In the genomic region with DNA sequence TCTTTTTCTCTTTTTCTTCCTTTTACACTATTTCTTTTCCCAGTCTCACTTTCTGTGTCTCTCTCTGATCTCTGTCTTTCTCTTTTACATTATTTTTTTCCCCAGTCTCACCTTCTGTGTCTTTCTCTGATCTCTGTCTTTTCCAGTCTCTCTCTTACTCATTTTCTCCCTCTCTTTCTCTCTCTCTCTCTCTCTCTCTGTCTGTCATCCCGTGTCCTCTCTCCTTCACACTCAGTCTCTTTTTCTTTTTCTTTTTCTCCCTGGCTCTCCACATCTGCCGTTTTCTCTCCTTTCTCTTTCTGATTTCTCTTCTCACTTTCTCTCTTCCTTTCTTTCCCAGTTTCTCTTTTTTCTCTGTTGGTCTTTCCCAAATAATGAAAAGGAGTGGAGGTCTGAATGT, we compare ENCODE assay signal across 22 cellular contexts. TPM values are rescaled to one million over a fixed set of nuclear protein-coding genes. Genes with fewer than 3 reads are reported as not detected.
DNase-seq lines count a peak whose midpoint lies in the region; ATAC-seq and TF ChIP-seq lines count a peak whose summit lies in the region.
"Had no signal": no experiment of that assay in that cellular context is flagged by ENCODE, and none has a peak within 500 bp of the region (broad histone marks: within the 10 kb centered on the region; RNA-seq: fewer than 3 reads in every experiment).

No MANE protein-coding gene starts in this region.

- H3K4me1 Mint-ChIP-seq in activated T-cell treated with anti-CD3 and anti-CD28 coated beads, Interleukin-2, amount 50 U/mL, for 72 hours (ENCODE audit: low read depth), result peaks cover 36% of the 10 kb centered on the region
- peaks cover 35% of the 10 kb centered on the region for H3K4me1 Mint-ChIP-seq in activated naive CD8-positive, alpha-beta T cell (ENCODE audit: low read depth)
- H3K4me1 Mint-ChIP-seq in nephron, result no peaks in the 10 kb centered on the region

- H3K36me3 Mint-ChIP-seq in activated T-cell treated with anti-CD3 and anti-CD28 coated beads, Interleukin-2, amount 50 U/mL, for 72 hours (ENCODE audit: insufficient read depth in 2 of 2), result peaks cover 0 to 3% of the 10 kb centered on the region in 2 donors
- no peaks in the 10 kb centered on the region for H3K36me3 Mint-ChIP-seq in activated naive CD8-positive, alpha-beta T cell
- H3K36me3 Mint-ChIP-seq in nephron (ENCODE audit: low read depth), result no peaks in the 10 kb centered on the region

- 0 out of 2 replicates have a peak, but pooled peaks cover 4% of the 10 kb centered on the region for H3K4me1 ChIP-seq in HEK293 (ENCODE audit: control insufficient read depth, insufficient read depth, low read length)
- H3K4me1 ChIP-seq: adrenal gland, parathyroid adenoma had no signal

- no peaks in the 10 kb centered on the region for H3K36me3 ChIP-seq in HEK293 (ENCODE audit: control insufficient read depth in 2 of 2, insufficient read depth in 1 of 2, low read length in 2 of 2)
- H3K36me3 ChIP-seq: adrenal gland, cardiac muscle cell, left lung, sigmoid colon, suprapubic skin, WERI-Rb-1 had no signal

- H3K4me3 ChIP-seq in HEK293 (ENCODE audit: low read depth, low read length), result no peak overlapping the region
- H3K4me3 ChIP-seq: adrenal gland, cardiac muscle cell, left lung, sigmoid colon, suprapubic skin had no signal

- no peaks in the 10 kb centered on the region for H3K9me3 Mint-ChIP-seq in activated T-cell treated with anti-CD3 and anti-CD28 coated beads, Interleukin-2, amount 50 U/mL, for 72 hours
- no peaks in the 10 kb centered on the region for H3K9me3 Mint-ChIP-seq in activated naive CD8-positive, alpha-beta T cell (ENCODE audit: low read depth)
- H3K9me3 Mint-ChIP-seq in nephron, result peaks cover 7% of the 10 kb centered on the region

- H3K9me3 ChIP-seq in HEK293 (ENCODE audit: control insufficient read depth, insufficient read depth, low read depth, low read length), result no peaks in the 10 kb centered on the region
- H3K9me3 ChIP-seq: adrenal gland, left lung, sigmoid colon, suprapubic skin had no signal

- no peak for ATAC-seq in activated T-cell treated with anti-CD3 and anti-CD28 coated beads, Interleukin-2, amount 50 U/mL, for 72 hours (replicated peaks in 1 of 2)
- no peak for ATAC-seq in GM18909 (IDR thresholded peaks at IDR 0.05; ENCODE audit: poor library complexity, unreplicated experiment)
- ATAC-seq: esophagus mucosa, left lung had no signal

- CTCF ChIA-PET in HEK293 (lab: Yijun Ruan, JAX), result interaction anchor here (0.7 kb wide), 1 partner anchor 297 kb away, joined by 3 read pairs; a partner anchor contains a TSS

- H3K4me3 Mint-ChIP-seq in activated T-cell treated with anti-CD3 and anti-CD28 coated beads, Interleukin-2, amount 50 U/mL, for 72 hours, result peak overlapping the region; percentile 25 to 70
- H3K4me3 Mint-ChIP-seq in activated naive CD8-positive, alpha-beta T cell, result peak overlapping the region; percentile 1
- peak overlapping the region in 1 of 3 experiments; percentile 21 for H3K4me3 Mint-ChIP-seq in nephron

- no peak for TF ChIP-seq CTCF in HEK293 (tag by site-specific recombination; IDR thresholded peaks at IDR 0.05)
- no peak for TF ChIP-seq CTCF in nephron (IDR thresholded peaks at IDR 0.05; ENCODE audit: unreplicated experiment in 3 of 3)

- H3K27ac Mint-ChIP-seq in activated T-cell treated with anti-CD3 and anti-CD28 coated beads, Interleukin-2, amount 50 U/mL, for 72 hours, result peak overlapping the region; percentile 83
- peak overlapping the region; percentile 81 for H3K27ac Mint-ChIP-seq in activated naive CD8-positive, alpha-beta T cell
- H3K27ac Mint-ChIP-seq in nephron, result peak overlapping the region in 2 of 3 experiments; percentile 5 to 49

- POLR2A ChIA-PET in HEK293 (lab: Yijun Ruan, JAX), result no interaction called here

- no peaks in the 10 kb centered on the region for H3K27me3 Mint-ChIP-seq in activated T-cell treated with anti-CD3 and anti-CD28 coated beads, Interleukin-2, amount 50 U/mL, for 72 hours (ENCODE audit: low read depth)
- H3K27me3 Mint-ChIP-seq in activated naive CD8-positive, alpha-beta T cell, result no peaks in the 10 kb centered on the region
- H3K27me3 Mint-ChIP-seq in nephron (ENCODE audit: low read depth), result no peaks in the 10 kb centered on the region

- no peak for DNase-seq in activated T-cell treated with anti-CD3 and anti-CD28 coated beads, Interleukin-2, amount 50 U/mL, for 72 hours
- DNase-seq in activated T-cell treated with anti-CD3 and anti-CD28 coated beads for 4 hours, result no peak
- DNase-seq in hippocampal formation (lab: John Stamatoyannopoulos, UW), result no peak
- DNase-seq in DMS79 treated with DMSO at 0.1 percent for 48 hours (lab: John Stamatoyannopoulos, UW), result no peak
- DNase-seq: adrenal gland; HCEC 1CT; left lung; MV-4-11; NCI-H2029; Right ventricle myocardium superior; sigmoid colon; stimulated activated CD4-positive, alpha-beta T cell treated with anti-CD3 and anti-CD28 coated beads, Interleukin-1b, Interleukin-23, amount 100 ng/mL, for 48 hours; WERI-Rb-1 had no signal

- no peak overlapping the region for H3K27ac ChIP-seq in HEK293 (ENCODE audit: extremely low read depth, low read depth, low read length)
- H3K27ac ChIP-seq: adrenal gland, cardiac muscle cell, HL-60, left lung, parathyroid adenoma, sigmoid colon, suprapubic skin, WERI-Rb-1 had no signal

TF ChIP-seq in HEK293, 187 proteins besides CTCF, POLR2A, EP300 and RAD21:
- TF ChIP-seq ZNF155 (tag by site-specific recombination; IDR thresholded peaks at IDR 0.05) (no peak), ZNF596 (tag by site-specific recombination; IDR thresholded peaks at IDR 0.05) (peak; percentile 76; the same call in 1 of the 2 replicates), ZNF350 (tag by site-specific recombination; IDR thresholded peaks at IDR 0.05) (no peak), PRDM1 (tag by site-specific recombination; IDR thresholded peaks at IDR 0.05) (peak; percentile 100), ZNF777 (tag by site-specific recombination; IDR thresholded peaks at IDR 0.05; ENCODE audit: borderline replicate concordance) (no peak), BCL11A (tag by site-specific recombination; IDR thresholded peaks at IDR 0.05; ENCODE audit: low read depth) (no peak), ZNF366 (tag by site-specific recombination; conservative IDR thresholded peaks at IDR 0.05) (peak; percentile 84), ZNF830 (tag by site-specific recombination; IDR thresholded peaks at IDR 0.05; ENCODE audit: low read depth) (no peak), ZNF600 (tag by site-specific recombination; IDR thresholded peaks at IDR 0.05) (no peak)
- TF ChIP-seq, protein P1, sequence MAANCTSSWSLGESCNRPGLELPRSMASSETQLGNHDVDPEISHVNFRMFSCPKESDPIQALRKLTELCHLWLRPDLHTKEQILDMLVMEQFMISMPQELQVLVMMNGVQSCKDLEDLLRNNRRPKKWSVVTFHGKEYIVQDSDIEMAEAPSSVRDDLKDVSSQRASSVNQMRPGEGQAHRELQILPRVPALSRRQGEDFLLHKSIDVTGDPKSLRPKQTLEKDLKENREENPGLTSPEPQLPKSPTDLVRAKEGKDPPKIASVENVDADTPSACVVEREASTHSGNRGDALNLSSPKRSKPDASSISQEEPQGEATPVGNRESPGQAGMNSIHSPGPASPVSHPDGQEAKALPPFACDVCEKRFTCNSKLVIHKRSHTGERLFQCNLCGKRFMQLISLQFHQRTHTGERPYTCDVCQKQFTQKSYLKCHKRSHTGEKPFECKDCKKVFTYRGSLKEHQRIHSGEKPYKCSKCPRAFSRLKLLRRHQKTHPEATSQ (tag by site-specific recombination; IDR thresholded peaks at IDR 0.05), result no peak
- TF ChIP-seq, protein P2, sequence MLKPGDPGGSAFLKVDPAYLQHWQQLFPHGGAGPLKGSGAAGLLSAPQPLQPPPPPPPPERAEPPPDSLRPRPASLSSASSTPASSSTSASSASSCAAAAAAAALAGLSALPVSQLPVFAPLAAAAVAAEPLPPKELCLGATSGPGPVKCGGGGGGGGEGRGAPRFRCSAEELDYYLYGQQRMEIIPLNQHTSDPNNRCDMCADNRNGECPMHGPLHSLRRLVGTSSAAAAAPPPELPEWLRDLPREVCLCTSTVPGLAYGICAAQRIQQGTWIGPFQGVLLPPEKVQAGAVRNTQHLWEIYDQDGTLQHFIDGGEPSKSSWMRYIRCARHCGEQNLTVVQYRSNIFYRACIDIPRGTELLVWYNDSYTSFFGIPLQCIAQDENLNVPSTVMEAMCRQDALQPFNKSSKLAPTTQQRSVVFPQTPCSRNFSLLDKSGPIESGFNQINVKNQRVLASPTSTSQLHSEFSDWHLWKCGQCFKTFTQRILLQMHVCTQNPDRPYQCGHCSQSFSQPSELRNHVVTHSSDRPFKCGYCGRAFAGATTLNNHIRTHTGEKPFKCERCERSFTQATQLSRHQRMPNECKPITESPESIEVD (tag by site-specific recombination; IDR thresholded peaks at IDR 0.05), result no peak
- TF ChIP-seq, protein P3, sequence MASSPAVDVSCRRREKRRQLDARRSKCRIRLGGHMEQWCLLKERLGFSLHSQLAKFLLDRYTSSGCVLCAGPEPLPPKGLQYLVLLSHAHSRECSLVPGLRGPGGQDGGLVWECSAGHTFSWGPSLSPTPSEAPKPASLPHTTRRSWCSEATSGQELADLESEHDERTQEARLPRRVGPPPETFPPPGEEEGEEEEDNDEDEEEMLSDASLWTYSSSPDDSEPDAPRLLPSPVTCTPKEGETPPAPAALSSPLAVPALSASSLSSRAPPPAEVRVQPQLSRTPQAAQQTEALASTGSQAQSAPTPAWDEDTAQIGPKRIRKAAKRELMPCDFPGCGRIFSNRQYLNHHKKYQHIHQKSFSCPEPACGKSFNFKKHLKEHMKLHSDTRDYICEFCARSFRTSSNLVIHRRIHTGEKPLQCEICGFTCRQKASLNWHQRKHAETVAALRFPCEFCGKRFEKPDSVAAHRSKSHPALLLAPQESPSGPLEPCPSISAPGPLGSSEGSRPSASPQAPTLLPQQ (tag by site-specific recombination; IDR thresholded peaks at IDR 0.05), result no peak
- TF ChIP-seq, protein P4, sequence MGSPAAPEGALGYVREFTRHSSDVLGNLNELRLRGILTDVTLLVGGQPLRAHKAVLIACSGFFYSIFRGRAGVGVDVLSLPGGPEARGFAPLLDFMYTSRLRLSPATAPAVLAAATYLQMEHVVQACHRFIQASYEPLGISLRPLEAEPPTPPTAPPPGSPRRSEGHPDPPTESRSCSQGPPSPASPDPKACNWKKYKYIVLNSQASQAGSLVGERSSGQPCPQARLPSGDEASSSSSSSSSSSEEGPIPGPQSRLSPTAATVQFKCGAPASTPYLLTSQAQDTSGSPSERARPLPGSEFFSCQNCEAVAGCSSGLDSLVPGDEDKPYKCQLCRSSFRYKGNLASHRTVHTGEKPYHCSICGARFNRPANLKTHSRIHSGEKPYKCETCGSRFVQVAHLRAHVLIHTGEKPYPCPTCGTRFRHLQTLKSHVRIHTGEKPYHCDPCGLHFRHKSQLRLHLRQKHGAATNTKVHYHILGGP (tag by site-specific recombination; IDR thresholded peaks at IDR 0.05), result no peak

RNA-seq across cellular contexts. Expression of a gene that starts 22.3 kb away (rescaled TPM):
- 10 to 100 TPM; 24.7 to 27.2 TPM for total RNA-seq in activated T-cell treated with anti-CD3 and anti-CD28 coated beads, Interleukin-2, amount 50 U/mL, for 72 hours

RNA-seq across cellular contexts. Expression of a gene that starts 40.8 kb away (rescaled TPM):
- 1 to 10 TPM; 1.9 to 2.1 TPM for total RNA-seq in activated T-cell treated with anti-CD3 and anti-CD28 coated beads, Interleukin-2, amount 50 U/mL, for 72 hours

RNA-seq across cellular contexts. Expression of a gene that starts 57.5 kb away (rescaled TPM):
- 10 to 100 TPM; 21.6 to 24.4 TPM for total RNA-seq in activated T-cell treated with anti-CD3 and anti-CD28 coated beads, Interleukin-2, amount 50 U/mL, for 72 hours

Comparison
In these comparisons a context has a peak if more than half of its experiments do, and no peak if none do; other contexts are left out.
1. H3K27ac Mint-ChIP-seq: peak in every context shown above with its lines; median percentile 83 in activated T-cell treated with anti-CD3 and anti-CD28 coated beads, Interleukin-2, amount 50 U/mL, for 72 hours; 81 in activated naive CD8-positive, alpha-beta T cell; 27 in nephron.